Comparison of ENCODE assay signal across 8 cellular contexts in genomic region chr10:86960003-86960862, GRCh38. TPM values are rescaled to one million over a fixed set of nuclear protein-coding genes. Genes with fewer than 3 reads are reported as not detected.
DNase-seq lines count a peak whose midpoint lies in the region; ATAC-seq and TF ChIP-seq lines count a peak whose summit lies in the region.

No MANE protein-coding gene starts in this region.

- H3K27ac ChIP-seq in CD4-positive, CD25-positive, alpha-beta regulatory T cell (ENCODE audit: insufficient read depth, low read length, poor library complexity, severe bottlenecking) = no peak overlapping the region
- no peak overlapping the region for H3K27ac ChIP-seq in colonic mucosa

- ATAC-seq in CD4-positive, CD25-positive, alpha-beta regulatory T cell (ENCODE audit: low read depth in 2 of 2) = peak; percentile 64 to 72
- peak; percentile 55 for ATAC-seq in GM18520 (IDR thresholded peaks at IDR 0.05; ENCODE audit: unreplicated experiment)
- peak; percentile 78 for ATAC-seq in HG03103 (IDR thresholded peaks at IDR 0.05; ENCODE audit: low read depth, unreplicated experiment)

- H3K27ac Mint-ChIP-seq in CD4-positive, CD25-positive, alpha-beta regulatory T cell = peak overlapping the region in 1 of 3 donors; percentile 55
- no peak overlapping the region for H3K27ac Mint-ChIP-seq in immature natural killer cell

- no peaks in the 10 kb centered on the region for H3K9me3 ChIP-seq in CD4-positive, CD25-positive, alpha-beta regulatory T cell (ENCODE audit: control insufficient read depth in 2 of 2, low read length in 2 of 2)
- H3K9me3 ChIP-seq in colonic mucosa = no peaks in the 10 kb centered on the region

- no peak overlapping the region for H3K9ac ChIP-seq in colonic mucosa (ENCODE audit: low read depth in 2 of 2, low read length in 2 of 2)

- H3K27me3 Mint-ChIP-seq in CD4-positive, CD25-positive, alpha-beta regulatory T cell = peaks cover 5% of the 10 kb centered on the region
- peaks cover 0 to under 1% (median 0%) of the 10 kb centered on the region in 3 donors for H3K27me3 Mint-ChIP-seq in immature natural killer cell (ENCODE audit: low read depth in 3 of 3)

- peak in 2 of 3 donors; percentile 37 to 77 for DNase-seq in CD4-positive, CD25-positive, alpha-beta regulatory T cell
- peak; percentile 63 for DNase-seq in RPMI8226
- DNase-seq in colonic mucosa = peak; percentile 44
- peak; percentile 91 to 92 for DNase-seq in lung microvascular endothelial cell (ENCODE audit: low read depth in 2 of 2)
- DNase-seq in immature natural killer cell = no peak
- no peak for DNase-seq in DMS153 treated with DMSO at 0.1 percent for 48 hours (lab: John Stamatoyannopoulos, UW; ENCODE audit: unreplicated experiment)

- no peaks in the 10 kb centered on the region for H3K36me3 Mint-ChIP-seq in CD4-positive, CD25-positive, alpha-beta regulatory T cell
- H3K36me3 Mint-ChIP-seq in immature natural killer cell = no peaks in the 10 kb centered on the region

- H3K4me3 ChIP-seq in CD4-positive, CD25-positive, alpha-beta regulatory T cell (ENCODE audit: low read depth, low read length) = no peak overlapping the region
- no peak overlapping the region for H3K4me3 ChIP-seq in colonic mucosa

- H3K36me3 ChIP-seq in CD4-positive, CD25-positive, alpha-beta regulatory T cell (ENCODE audit: control insufficient read depth, insufficient read depth, low read length) = no peaks in the 10 kb centered on the region
- H3K36me3 ChIP-seq in colonic mucosa = no peaks in the 10 kb centered on the region

- peaks cover 0 to 20% (median 7%) of the 10 kb centered on the region in 4 donors for H3K4me1 Mint-ChIP-seq in CD4-positive, CD25-positive, alpha-beta regulatory T cell
- no peaks in the 10 kb centered on the region for H3K4me1 Mint-ChIP-seq in immature natural killer cell

- H3K4me3 Mint-ChIP-seq in CD4-positive, CD25-positive, alpha-beta regulatory T cell = no peak overlapping the region
- H3K4me3 Mint-ChIP-seq in immature natural killer cell = no peak overlapping the region

- peaks cover 6% of the 10 kb centered on the region for H3K4me1 ChIP-seq in CD4-positive, CD25-positive, alpha-beta regulatory T cell (ENCODE audit: control insufficient read depth, insufficient read depth, low read length, poor library complexity, severe bottlenecking)
- H3K4me1 ChIP-seq in colonic mucosa = no peaks in the 10 kb centered on the region

- intact Hi-C loops in colonic mucosa (cut with DNase I) = no loop called here

- H3K27me3 ChIP-seq in CD4-positive, CD25-positive, alpha-beta regulatory T cell (ENCODE audit: control insufficient read depth, insufficient read depth, low read length) = no peaks in the 10 kb centered on the region
- no peaks in the 10 kb centered on the region for H3K27me3 ChIP-seq in colonic mucosa

- TF ChIP-seq CTCF in colonic mucosa (IDR thresholded peaks at IDR 0.05) = peak; percentile 94

- no peaks in the 10 kb centered on the region for H3K9me3 Mint-ChIP-seq in CD4-positive, CD25-positive, alpha-beta regulatory T cell
- H3K9me3 Mint-ChIP-seq in immature natural killer cell = no peaks in the 10 kb centered on the region

RNA-seq across cellular contexts. Expression of gene SNCG, which starts 1.8 kb away (rescaled TPM):
- total RNA-seq in CD4-positive, CD25-positive, alpha-beta regulatory T cell = not detected
- not detected for polyA plus RNA-seq in CD4-positive, CD25-positive, alpha-beta regulatory T cell
- total RNA-seq in colonic mucosa (1 to 10 TPM; 2.6 to 6.6 TPM), lung microvascular endothelial cell (46.2 and 112 TPM in 2 replicates)
- not detected for polyA plus RNA-seq in immature natural killer cell

RNA-seq across cellular contexts. Expression of gene MMRN2, which starts 2.8 kb away (rescaled TPM):
- 0.17 TPM for total RNA-seq in CD4-positive, CD25-positive, alpha-beta regulatory T cell
- 1 to 10 TPM in 1 of 4 donors, under 1 TPM in 2, not detected in 1; 0.31 to 1.2 (median 0.36) TPM for polyA plus RNA-seq in CD4-positive, CD25-positive, alpha-beta regulatory T cell
- total RNA-seq in colonic mucosa = 1 to 10 TPM; 3.4 to 7.4 TPM
- 14.9 and 96.3 TPM in 2 replicates for total RNA-seq in lung microvascular endothelial cell
- polyA plus RNA-seq in immature natural killer cell = not detected

RNA-seq across cellular contexts. Expression of gene ADIRF, which starts 8.0 kb away (rescaled TPM):
- total RNA-seq in CD4-positive, CD25-positive, alpha-beta regulatory T cell = not detected
- polyA plus RNA-seq in CD4-positive, CD25-positive, alpha-beta regulatory T cell = under 1 TPM in 2 of 4 donors, not detected in 2; 0.42 to 0.65 TPM
- total RNA-seq in colonic mucosa (10 to 100 TPM; 41.5 to 91.2 TPM), lung microvascular endothelial cell (10.1 and 37.7 TPM in 2 replicates)
- polyA plus RNA-seq in immature natural killer cell = not detected

RNA-seq across cellular contexts. Expression of gene FAM25A, which starts 59.9 kb away (rescaled TPM):
- total RNA-seq in CD4-positive, CD25-positive, alpha-beta regulatory T cell = not detected
- polyA plus RNA-seq in CD4-positive, CD25-positive, alpha-beta regulatory T cell = not detected
- total RNA-seq in colonic mucosa = not detected
- not detected in 2 replicates for total RNA-seq in lung microvascular endothelial cell
- polyA plus RNA-seq in immature natural killer cell = not detected

Comparison
In these comparisons a context has a peak if more than half of its experiments do, and no peak if none do; other contexts are left out.
1. DNase-seq: peak in CD4-positive, CD25-positive, alpha-beta regulatory T cell (2 of 3), RPMI8226 (single experiment), colonic mucosa (single experiment) and lung microvascular endothelial cell (2 of 2); none in immature natural killer cell (0 of 3) and DMS153 treated with DMSO at 0.1 percent for 48 hours (single experiment).
2. Peak in every context shown above with its lines, with median percentiles within 50 percentile points of each other: ATAC-seq.